ENCODE assay signal across 1 cellular context in genomic region chr10:96229568-96230030, GRCh38.
A peak's percentile ranks its signal among the peaks of the same experiment; 100 is the strongest.
TF ChIP-seq lines count a peak whose summit lies in the region.

No MANE protein-coding gene starts in this region.

TF ChIP-seq in HepG2, 621 proteins besides CTCF, POLR2A, EP300 and RAD21 (continued from another document and continues in another):
- TF ChIP-seq ZBTB40 (IDR thresholded peaks at IDR 0.05) (no peak), ZBTB40 (CRISPR knock-in tag; IDR thresholded peaks at IDR 0.05) (no peak), E2F1 (CRISPR knock-in tag; IDR thresholded peaks at IDR 0.05) (no peak), ISL2 (CRISPR knock-in tag; IDR thresholded peaks at IDR 0.05) (no peak), ZNF543 (CRISPR knock-in tag; IDR thresholded peaks at IDR 0.05) (no peak), UBTF (CRISPR knock-in tag; IDR thresholded peaks at IDR 0.05) (0 out of 2 replicates have a peak, but pooled peaks have one; percentile 28), HINFP (CRISPR knock-in tag; IDR thresholded peaks at IDR 0.05; ENCODE audit: low read depth) (no peak), JUN (CRISPR knock-in tag; IDR thresholded peaks at IDR 0.05) (0 out of 2 replicates have a peak, but pooled peaks have one; percentile 9), ZNF414 (CRISPR knock-in tag; IDR thresholded peaks at IDR 0.05) (0 out of 2 replicates have a peak, but pooled peaks have one; percentile 27), YEATS2 (CRISPR knock-in tag; IDR thresholded peaks at IDR 0.05; ENCODE audit: borderline replicate concordance) (no peak), ZNF597 (CRISPR knock-in tag; IDR thresholded peaks at IDR 0.05) (no peak), KLF12 (CRISPR knock-in tag; IDR thresholded peaks at IDR 0.05; ENCODE audit: borderline replicate concordance) (no peak), ARID3A (IDR thresholded peaks at IDR 0.05; ENCODE audit: low read depth, low read length) (peak; percentile 47; the same call in 1 of the 2 replicates), ZFP37 (CRISPR knock-in tag; IDR thresholded peaks at IDR 0.05; ENCODE audit: borderline replicate concordance) (no peak), LRRFIP1 (CRISPR knock-in tag; conservative IDR thresholded peaks at IDR 0.05) (no peak), FOSL1 (CRISPR knock-in tag; IDR thresholded peaks at IDR 0.05; ENCODE audit: borderline replicate concordance) (no peak), TFE3 (CRISPR knock-in tag; IDR thresholded peaks at IDR 0.05) (no peak), ZNF768 (CRISPR knock-in tag; IDR thresholded peaks at IDR 0.05) (0 out of 2 replicates have a peak, but pooled peaks have one; percentile 21), ZNF512 (CRISPR knock-in tag; IDR thresholded peaks at IDR 0.05) (no peak; the same call in 1 of the 2 replicates), STAG1 (CRISPR knock-in tag; IDR thresholded peaks at IDR 0.05) (peak; percentile 64), ZNF567 (CRISPR knock-in tag; IDR thresholded peaks at IDR 0.05; ENCODE audit: borderline replicate concordance) (no peak), ZBTB7A (CRISPR knock-in tag; IDR thresholded peaks at IDR 0.05) (no peak), HNF1B (CRISPR knock-in tag; IDR thresholded peaks at IDR 0.05) (no peak), ZNF614 (CRISPR knock-in tag; IDR thresholded peaks at IDR 0.05; ENCODE audit: borderline replicate concordance) (no peak)
